Comparison of ENCODE assay signal across 8 cellular contexts in the genomic region with DNA sequence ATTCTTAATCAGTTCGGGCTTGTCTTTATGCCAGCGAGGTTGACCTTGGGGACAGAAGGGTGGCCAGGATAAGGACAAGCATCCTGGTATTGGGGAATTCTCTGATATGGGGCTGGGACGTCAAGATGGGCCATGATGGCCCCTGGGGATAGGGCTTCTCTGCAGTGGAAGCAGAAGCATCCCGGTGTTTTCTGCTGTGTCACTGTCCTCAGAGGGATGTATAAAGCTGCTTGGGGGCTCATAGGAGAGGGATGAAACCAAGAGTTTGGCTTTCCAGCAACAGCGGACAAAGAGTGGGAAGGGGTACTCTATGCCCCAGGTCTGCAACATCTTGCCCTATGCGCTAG. TPM values are rescaled to one million over a fixed set of nuclear protein-coding genes. Genes with fewer than 3 reads are reported as not detected.
DNase-seq lines count a peak whose midpoint lies in the region; ATAC-seq and TF ChIP-seq lines count a peak whose summit lies in the region.

No MANE protein-coding gene starts in this region.

- H3K79me2 ChIP-seq in mesendoderm (ENCODE audit: control insufficient read depth, insufficient read depth, low read length) = peaks cover 32% of the 10 kb centered on the region

- H3K4me1 ChIP-seq in mesendoderm (ENCODE audit: control insufficient read depth, low read depth, low read length) = peaks cover 12% of the 10 kb centered on the region
- H3K4me1 ChIP-seq in thyroid gland = peaks cover 34 to 37% of the 10 kb centered on the region in 2 donors

- no peaks in the 10 kb centered on the region for H3K27me3 ChIP-seq in mesendoderm (ENCODE audit: insufficient read depth, low read length, poor library complexity)
- no peaks in the 10 kb centered on the region for H3K27me3 ChIP-seq in thyroid gland

- no peak overlapping the region for H3K27ac Mint-ChIP-seq in activated naive CD4-positive, alpha-beta T cell treated with anti-CD3 and anti-CD28 coated beads, Interleukin-2, amount 50 U/mL, for 24 hours
- H3K27ac Mint-ChIP-seq in activated naive CD8-positive, alpha-beta T cell treated with anti-CD3 and anti-CD28 coated beads, Interleukin-2, amount 50 U/mL, for 24 hours = no peak overlapping the region

- no peak for TF ChIP-seq POLR2A in thyroid gland (IDR thresholded peaks at IDR 0.05)

- no peaks in the 10 kb centered on the region for H3K9me3 Mint-ChIP-seq in activated naive CD4-positive, alpha-beta T cell treated with anti-CD3 and anti-CD28 coated beads, Interleukin-2, amount 50 U/mL, for 24 hours
- no peaks in the 10 kb centered on the region for H3K9me3 Mint-ChIP-seq in activated naive CD8-positive, alpha-beta T cell treated with anti-CD3 and anti-CD28 coated beads, Interleukin-2, amount 50 U/mL, for 24 hours

- peaks cover 38% of the 10 kb centered on the region for H3K4me1 Mint-ChIP-seq in activated naive CD4-positive, alpha-beta T cell treated with anti-CD3 and anti-CD28 coated beads, Interleukin-2, amount 50 U/mL, for 24 hours
- H3K4me1 Mint-ChIP-seq in activated naive CD8-positive, alpha-beta T cell treated with anti-CD3 and anti-CD28 coated beads, Interleukin-2, amount 50 U/mL, for 24 hours = peaks cover 34% of the 10 kb centered on the region

- H4K8ac ChIP-seq in mesendoderm (ENCODE audit: low read depth, low read length) = no peak overlapping the region

- H3K9me3 ChIP-seq in thyroid gland = no peaks in the 10 kb centered on the region

- H3K23ac ChIP-seq in mesendoderm (ENCODE audit: low read length) = no peak overlapping the region

- H3K79me1 ChIP-seq in mesendoderm (ENCODE audit: low read length) = peaks cover 8% of the 10 kb centered on the region

- no peak overlapping the region for H4K5ac ChIP-seq in mesendoderm (ENCODE audit: low read length)

- H3K36me3 ChIP-seq in mesendoderm (ENCODE audit: control insufficient read depth, insufficient read depth, low read length) = no peaks in the 10 kb centered on the region
- peaks cover 0 to 6% of the 10 kb centered on the region in 2 donors for H3K36me3 ChIP-seq in thyroid gland

- peak overlapping the region; percentile 89 for H3K56ac ChIP-seq in mesendoderm (ENCODE audit: low read length)

- H3K4me3 ChIP-seq in mesendoderm (ENCODE audit: low read length) = no peak overlapping the region
- peak overlapping the region in 1 of 3 donors; percentile 81 for H3K4me3 ChIP-seq in thyroid gland (replicated peaks in 1 of 3)

- H2BK5ac ChIP-seq in mesendoderm (ENCODE audit: low read length) = no peak overlapping the region

- H3K36me3 Mint-ChIP-seq in activated naive CD4-positive, alpha-beta T cell treated with anti-CD3 and anti-CD28 coated beads, Interleukin-2, amount 50 U/mL, for 24 hours = no peaks in the 10 kb centered on the region
- H3K36me3 Mint-ChIP-seq in activated naive CD8-positive, alpha-beta T cell treated with anti-CD3 and anti-CD28 coated beads, Interleukin-2, amount 50 U/mL, for 24 hours (ENCODE audit: low read depth) = no peaks in the 10 kb centered on the region

- peak overlapping the region; percentile 49 for H3K9ac ChIP-seq in mesendoderm (ENCODE audit: low read length)

- peak overlapping the region; percentile 10 for H3K4me2 ChIP-seq in mesendoderm (ENCODE audit: low read length)

- H3K18ac ChIP-seq in mesendoderm (ENCODE audit: low read length) = peak overlapping the region; percentile 35

- H2BK15ac ChIP-seq in mesendoderm (replicated peaks; ENCODE audit: low read depth) = no peak overlapping the region

- TF ChIP-seq CTCF in thyroid gland (IDR thresholded peaks at IDR 0.05) = no peak

- ATAC-seq in activated naive CD8-positive, alpha-beta T cell treated with anti-CD3 and anti-CD28 coated beads, Interleukin-2, amount 50 U/mL, for 24 hours = no peak

- peak overlapping the region; percentile 72 for H3K4me3 Mint-ChIP-seq in activated naive CD4-positive, alpha-beta T cell treated with anti-CD3 and anti-CD28 coated beads, Interleukin-2, amount 50 U/mL, for 24 hours
- peak overlapping the region; percentile 50 for H3K4me3 Mint-ChIP-seq in activated naive CD8-positive, alpha-beta T cell treated with anti-CD3 and anti-CD28 coated beads, Interleukin-2, amount 50 U/mL, for 24 hours

- peak overlapping the region; percentile 41 for H3K4ac ChIP-seq in mesendoderm (ENCODE audit: low read depth, low read length)

- H3K27me3 Mint-ChIP-seq in activated naive CD4-positive, alpha-beta T cell treated with anti-CD3 and anti-CD28 coated beads, Interleukin-2, amount 50 U/mL, for 24 hours = no peaks in the 10 kb centered on the region
- peaks cover 18% of the 10 kb centered on the region for H3K27me3 Mint-ChIP-seq in activated naive CD8-positive, alpha-beta T cell treated with anti-CD3 and anti-CD28 coated beads, Interleukin-2, amount 50 U/mL, for 24 hours

- no peak for DNase-seq in activated naive CD4-positive, alpha-beta T cell treated with Interleukin-2 at 50 U/mL for 16 hours
- DNase-seq in activated naive CD8-positive, alpha-beta T cell treated with anti-CD3 and anti-CD28 coated beads, Interleukin-2, amount 50 U/mL, for 24 hours = no peak
- no peak for DNase-seq in mesendoderm
- no peak for DNase-seq in thyroid gland
- DNase-seq in stimulated activated CD4-positive, alpha-beta T cell treated with anti-CD3 and anti-CD28 coated beads, Interleukin-15, amount 100 ng/mL, for 24 hours = no peak
- DNase-seq in DMS 273 (lab: John Stamatoyannopoulos, UW; ENCODE audit: unreplicated experiment) = no peak
- no peak for DNase-seq in stimulated activated CD4-positive, alpha-beta T cell treated with anti-CD3 and anti-CD28 coated beads, Interleukin-4, amount 100 ng/mL, for 1 hour

- H2BK120ac ChIP-seq in mesendoderm (ENCODE audit: low read depth, low read length) = no peak overlapping the region

- no CpG with 5 or more reads among the region's 6 CpGs for WGBS in mesendoderm (ENCODE audit: extremely low coverage, insufficient coverage, low lambda C conversion rate)
- 54 to 62% methylated on average over 6 of the region's 6 CpGs for WGBS in thyroid gland, 2 donors

- intact Hi-C loops in thyroid gland (cut with DNase I) = loop anchor here (10.0 kb wide), 1 partner anchor 240 kb away; no protein-coding TSS in a partner anchor

- no peak overlapping the region for H2AK5ac ChIP-seq in mesendoderm (ENCODE audit: low read length)

- H3K27ac ChIP-seq in mesendoderm (ENCODE audit: low read depth, low read length) (no peak overlapping the region), thyroid gland (peak overlapping the region; percentile 97 to 100 (median 99))

RNA-seq across cellular contexts. Expression of gene ATP1B1, which starts 1.4 kb away (rescaled TPM):
- 33.8 TPM for polyA plus RNA-seq in mesendoderm (2013, experiment 1 of 2)
- 36.1 TPM for polyA plus RNA-seq in mesendoderm (2013, experiment 2 of 2)
- total RNA-seq in thyroid gland = 100 to 1,000 TPM; 310 to 509 (median 429) TPM
